9 cellular contexts compared by ENCODE assay signal in genomic region chr1:150566589-150567340, GRCh38. TPM values are rescaled to one million over a fixed set of nuclear protein-coding genes. Genes with fewer than 3 reads are reported as not detected.
DNase-seq lines count a peak whose midpoint lies in the region; ATAC-seq, FAIRE-seq and TF ChIP-seq lines count a peak whose summit lies in the region.
"Had no signal": no experiment of that assay in that cellular context is flagged by ENCODE, and none has a peak within 500 bp of the region (broad histone marks: within the 10 kb centered on the region; RNA-seq: fewer than 3 reads in every experiment).

No MANE protein-coding gene starts in this region.

- no peak for ATAC-seq in RWPE2 (ENCODE audit: low read depth)

- H3K9me3 ChIP-seq in CD4-positive, alpha-beta memory T cell (ENCODE audit: control insufficient read depth in 1 of 2, low read length in 2 of 2) = no peaks in the 10 kb centered on the region
- H3K9me3 ChIP-seq in RWPE2 (ENCODE audit: severe bottlenecking) = no peaks in the 10 kb centered on the region

- H3K9me3 Mint-ChIP-seq in CD4-positive, alpha-beta memory T cell = peaks cover 0 to 3% (median 0%) of the 10 kb centered on the region in 8 donors
- H3K9me3 Mint-ChIP-seq in endothelial cell (ENCODE audit: unreplicated experiment) (no peaks in the 10 kb centered on the region), osteocyte (ENCODE audit: unreplicated experiment) (no peaks in the 10 kb centered on the region)

- DNase-seq in CD4-positive, alpha-beta memory T cell = peak in 2 of 5 donors; percentile 23 to 31
- DNase-seq in RWPE2 (ENCODE audit: low spot score) = no peak
- DNase-seq in endothelial cell (ENCODE audit: low spot score) = no peak
- no peak for DNase-seq in osteocyte (ENCODE audit: extremely low spot score, unreplicated experiment)
- DNase-seq in globus pallidus (ENCODE audit: low spot score) = no peak
- DNase-seq in D721Med (ENCODE audit: insufficient read length, low spot score) = no peak
- DNase-seq in C1 segment of cervical spinal cord (lab: John Stamatoyannopoulos, UW) = no peak
- no peak for DNase-seq in H4 (ENCODE audit: low spot score)

- CTCF ChIA-PET in CD4-positive, alpha-beta memory T cell (lab: Charles Lee; ENCODE audit: partially characterized antibody) = interaction anchor here (8.8 to 13.6 kb wide), 3 partner anchors 9 to 61 kb away, joined by 102 to 501 read pairs (median 433); partner anchors contain the start of genes ENSA and MCL1

- no peaks in the 10 kb centered on the region for H3K27me3 ChIP-seq in CD4-positive, alpha-beta memory T cell (ENCODE audit: insufficient read depth, low read length)
- H3K27me3 ChIP-seq in RWPE2 (ENCODE audit: insufficient read depth, poor library complexity, severe bottlenecking) = no peaks in the 10 kb centered on the region

- no peak for TF ChIP-seq CTCF in RWPE2 (IDR thresholded peaks at IDR 0.05; ENCODE audit: poor library complexity, severe bottlenecking)
- TF ChIP-seq CTCF in endothelial cell (IDR thresholded peaks at IDR 0.05; ENCODE audit: unreplicated experiment) = no peak
- TF ChIP-seq CTCF in osteocyte (IDR thresholded peaks at IDR 0.05) = no peak
- TF ChIP-seq CTCF in D721Med (IDR thresholded peaks at IDR 0.05; ENCODE audit: insufficient read depth, missing control alignments) = no peak

- intact Hi-C loops in CD4-positive, alpha-beta memory T cell (cut with micrococcal nuclease) = no loop called here

- FAIRE-seq in D721Med (lab: Jason Lieb, UNC) = no peak

- H3K36me3 Mint-ChIP-seq in CD4-positive, alpha-beta memory T cell = peaks cover 16 to 37% of the 10 kb centered on the region in 2 donors
- H3K36me3 Mint-ChIP-seq in endothelial cell (ENCODE audit: low read depth, unreplicated experiment) = peaks cover 12% of the 10 kb centered on the region
- peaks cover 17% of the 10 kb centered on the region for H3K36me3 Mint-ChIP-seq in osteocyte (ENCODE audit: unreplicated experiment)

- H3K27ac ChIP-seq in CD4-positive, alpha-beta memory T cell (ENCODE audit: low read depth, low read length) = peak overlapping the region; percentile 58
- peak overlapping the region; percentile 100 for H3K27ac ChIP-seq in RWPE2 (ENCODE audit: poor library complexity, severe bottlenecking)

- H3K4me1 Mint-ChIP-seq in CD4-positive, alpha-beta memory T cell = peaks cover 48 to 96% (median 72%) of the 10 kb centered on the region in 4 donors
- H3K4me1 Mint-ChIP-seq in endothelial cell (ENCODE audit: unreplicated experiment) (peaks cover 60% of the 10 kb centered on the region), osteocyte (ENCODE audit: unreplicated experiment) (peaks cover 94% of the 10 kb centered on the region)

- no peaks in the 10 kb centered on the region for H3K27me3 Mint-ChIP-seq in CD4-positive, alpha-beta memory T cell
- H3K27me3 Mint-ChIP-seq in endothelial cell (ENCODE audit: unreplicated experiment) (peaks cover 19% of the 10 kb centered on the region), osteocyte (ENCODE audit: unreplicated experiment) (no peaks in the 10 kb centered on the region)

- peak overlapping the region; percentile 93 to 99 (median 94) for H3K27ac Mint-ChIP-seq in CD4-positive, alpha-beta memory T cell
- H3K27ac Mint-ChIP-seq in endothelial cell (ENCODE audit: unreplicated experiment) = peak overlapping the region; percentile 98
- peak overlapping the region; percentile 97 for H3K27ac Mint-ChIP-seq in osteocyte (ENCODE audit: unreplicated experiment)

- peak overlapping the region; percentile 87 to 98 (median 89) for H3K4me3 Mint-ChIP-seq in CD4-positive, alpha-beta memory T cell
- H3K4me3 Mint-ChIP-seq in endothelial cell (ENCODE audit: unreplicated experiment) = peak overlapping the region; percentile 65
- peak overlapping the region; percentile 73 for H3K4me3 Mint-ChIP-seq in osteocyte (ENCODE audit: unreplicated experiment)

- peaks cover 90% of the 10 kb centered on the region for H3K4me1 ChIP-seq in CD4-positive, alpha-beta memory T cell (ENCODE audit: insufficient read depth, low read length)
- peaks cover 63% of the 10 kb centered on the region for H3K4me1 ChIP-seq in RWPE2 (ENCODE audit: insufficient read depth, poor library complexity, severe bottlenecking)

- POLR2A ChIA-PET in CD4-positive, alpha-beta memory T cell (lab: Charles Lee; ENCODE audit: partially characterized antibody) = interaction anchor here (0.9 to 16.5 kb wide), 8 partner anchors 10 to 332 kb away, joined by 3 to 1751 read pairs (median 98); partner anchors contain the start of genes ENSA, GOLPH3L and MCL1

- H3K36me3 ChIP-seq in CD4-positive, alpha-beta memory T cell (ENCODE audit: insufficient read depth, low read length) = no peaks in the 10 kb centered on the region
- H3K36me3 ChIP-seq in RWPE2 (ENCODE audit: low read depth) = 0 out of 2 replicates have a peak, but pooled peaks cover 3% of the 10 kb centered on the region

- peak overlapping the region; percentile 43 to 45 for H3K4me3 ChIP-seq in CD4-positive, alpha-beta memory T cell (ENCODE audit: low read length in 2 of 2)
- no peak overlapping the region for H3K4me3 ChIP-seq in RWPE2 (ENCODE audit: severe bottlenecking)

RNA-seq across cellular contexts. Expression of gene MCL1, which starts 12.6 kb away (rescaled TPM):
- 100 to 1,000 TPM; 314 to 331 TPM for total RNA-seq in CD4-positive, alpha-beta memory T cell
- polyA plus RNA-seq in CD4-positive, alpha-beta memory T cell = 100 to 1,000 TPM; 116 to 207 TPM
- total RNA-seq in endothelial cell (ENCODE audit: unreplicated experiment) = 193 TPM
- total RNA-seq in osteocyte = 275 and 296 TPM in 2 replicates
- 95.2 and 98.6 TPM in 2 replicates for total RNA-seq in H4 (2014; rRNA removed; shearing (Covaris generic))

RNA-seq across cellular contexts. Expression of gene ADAMTSL4, which starts 17.6 kb away (rescaled TPM):
- under 1 TPM; 0.23 to 0.33 TPM for total RNA-seq in CD4-positive, alpha-beta memory T cell
- under 1 TPM in 1 of 2 donors, not detected in 1; 0.24 TPM for polyA plus RNA-seq in CD4-positive, alpha-beta memory T cell
- total RNA-seq in endothelial cell (ENCODE audit: unreplicated experiment) (0.36 TPM), osteocyte (2.3 and 2.6 TPM in 2 replicates)
- 0.80 and 1.1 TPM in 2 replicates for total RNA-seq in H4 (2014; rRNA removed; shearing (Covaris generic))

RNA-seq across cellular contexts. Expression of gene FALEC, which starts 51.2 kb away (rescaled TPM):
- under 1 TPM in 1 of 2 experiments, not detected in 1; 0.64 TPM for total RNA-seq in CD4-positive, alpha-beta memory T cell
- polyA plus RNA-seq in CD4-positive, alpha-beta memory T cell = 1 to 10 TPM in 1 of 2 donors, not detected in 1; 1.1 TPM
- total RNA-seq in endothelial cell (ENCODE audit: unreplicated experiment) (1.2 TPM), osteocyte (not detected in 2 replicates)
- not detected in 2 replicates for total RNA-seq in H4 (2014; rRNA removed; shearing (Covaris generic))
- total RNA-seq: kidney epithelial cell had no signal

RNA-seq across cellular contexts. Expression of gene ECM1, which starts 58.9 kb away (rescaled TPM):
- total RNA-seq in CD4-positive, alpha-beta memory T cell = 1 to 10 TPM; 1.9 to 2.0 TPM
- not detected for polyA plus RNA-seq in CD4-positive, alpha-beta memory T cell
- total RNA-seq in endothelial cell (ENCODE audit: unreplicated experiment) (637 TPM), osteocyte (17.4 and 19.8 TPM in 2 replicates)
- total RNA-seq in H4 (2014; rRNA removed; shearing (Covaris generic)) = 27.5 and 28.6 TPM in 2 replicates
